8 cellular contexts compared by ENCODE assay signal in the genomic region with DNA sequence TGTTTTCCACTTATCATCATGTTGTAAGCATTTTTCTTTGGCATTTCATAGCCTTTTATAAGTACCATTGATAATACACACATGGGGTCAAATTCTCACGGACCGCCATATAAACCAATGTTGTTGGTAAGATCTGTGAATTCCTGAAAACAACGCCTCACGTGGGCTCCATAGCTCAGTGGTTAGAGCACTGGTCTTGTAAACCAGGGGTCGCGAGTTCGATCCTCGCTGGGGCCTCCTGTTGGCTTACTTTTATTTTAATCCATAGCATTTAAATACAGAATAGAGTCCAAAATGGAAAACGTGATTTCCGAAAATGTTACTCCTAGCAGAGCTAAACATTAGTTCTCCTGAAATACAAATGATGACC.
DNase-seq lines count a peak whose midpoint lies in the region; ATAC-seq, FAIRE-seq and TF ChIP-seq lines count a peak whose summit lies in the region.

No MANE protein-coding gene starts in this region.

- H3K9me1 ChIP-seq in keratinocyte (ENCODE audit: control insufficient read depth, extremely low read depth, insufficient read depth, low read length): no peaks in the 10 kb centered on the region

- peak overlapping the region; percentile 74 for H2AFZ ChIP-seq in HCT116 (ENCODE audit: low read depth, low read length, poor library complexity, severe bottlenecking)
- H2AFZ ChIP-seq in keratinocyte (ENCODE audit: control insufficient read depth, low read length): peak overlapping the region; percentile 94

- TF ChIP-seq POLR2A in HCT116 (IDR thresholded peaks at IDR 0.05; ENCODE audit: borderline replicate concordance, extremely low read depth, insufficient read depth, insufficient read length): no peak

- no TSS peak for BruUV-seq in HCT116 (replicated peaks; lab: Mats Ljungman, UMichigan)

- CTCF ChIA-PET in HCT116 (lab: Charles Lee): interaction anchor here (0.7 to 3.0 kb wide), 13 partner anchors 9 to 669 kb away, joined by 3 to 36 read pairs (median 4); no protein-coding TSS in a partner anchor

- no peaks in the 10 kb centered on the region for H3K79me2 ChIP-seq in HCT116 (ENCODE audit: insufficient read depth, low read length)
- H3K79me2 ChIP-seq in keratinocyte (ENCODE audit: control insufficient read depth, insufficient read depth, low read length): no peaks in the 10 kb centered on the region

- dilution Hi-C loops in keratinocyte (cut with MboI; ENCODE audit: extremely low pct_ligation_motif_present, low sequenced_read_pairs): no loop called here

- FAIRE-seq in bronchial epithelial cell (lab: Jason Lieb, UNC): no peak
- FAIRE-seq in keratinocyte (lab: Jason Lieb, UNC): no peak

- H3K27ac ChIP-seq in HCT116 (ENCODE audit: low read depth, low read length): no peak overlapping the region; the same call in 1 of the 2 replicates
- H3K27ac ChIP-seq in WERI-Rb-1: no peak overlapping the region
- H3K27ac ChIP-seq in keratinocyte (ENCODE audit: control insufficient read depth, insufficient read depth, low read length): peak overlapping the region; percentile 36

- intact Hi-C loops in HCT116 (cut with micrococcal nuclease): loop anchor here (1.0 to 5.0 kb wide), 4 partner anchors 247 to 658 kb away; a partner anchor contains a TSS

- no peaks in the 10 kb centered on the region for H3K9me2 ChIP-seq in HCT116 (ENCODE audit: insufficient read depth)

- TF ChIP-seq CTCF in HCT116 (IDR thresholded peaks at IDR 0.05 in 2 of 3, conservative IDR thresholded peaks at IDR 0.05 in 1 of 3; ENCODE audit: borderline replicate concordance in 1 of 3, insufficient read depth in 1 of 3, low read depth in 2 of 3, low read length in 2 of 3) (no peak), WERI-Rb-1 (IDR thresholded peaks at IDR 0.05; ENCODE audit: low read depth, low read length) (no peak), bronchial epithelial cell (IDR thresholded peaks at IDR 0.05; ENCODE audit: insufficient read depth, low read length, severe bottlenecking) (no peak), keratinocyte (optimal IDR thresholded peaks at IDR 0.05 in 1 of 3, IDR thresholded peaks at IDR 0.05 in 1 of 3, conservative IDR thresholded peaks at IDR 0.05 in 1 of 3; ENCODE audit: extremely low read depth in 1 of 3, insufficient read depth in 2 of 3, low read length in 3 of 3) (no peak)

- H3K27me3 ChIP-seq in HCT116 (ENCODE audit: insufficient read depth, low read length) (no peaks in the 10 kb centered on the region), WERI-Rb-1 (ENCODE audit: insufficient read depth, low read depth, severe bottlenecking) (no peaks in the 10 kb centered on the region), bronchial epithelial cell (ENCODE audit: control insufficient read depth, insufficient read depth, low read length) (no peaks in the 10 kb centered on the region), keratinocyte (ENCODE audit: control insufficient read depth, extremely low read depth, insufficient read depth, low read length) (no peaks in the 10 kb centered on the region)

- no peak for TF ChIP-seq RAD21 in HCT116 (IDR thresholded peaks at IDR 0.05; ENCODE audit: low read depth)

- H4K20me1 ChIP-seq in HCT116 (ENCODE audit: insufficient read depth): no peaks in the 10 kb centered on the region
- no peaks in the 10 kb centered on the region for H4K20me1 ChIP-seq in keratinocyte (ENCODE audit: control insufficient read depth, extremely low read depth, insufficient read depth, low read length)

- H3K36me3 ChIP-seq in HCT116 (ENCODE audit: control insufficient read depth in 1 of 2, insufficient read depth in 2 of 2, low read length in 2 of 2) (no peaks in the 10 kb centered on the region), WERI-Rb-1 (no peaks in the 10 kb centered on the region), bronchial epithelial cell (ENCODE audit: control insufficient read depth, insufficient read depth, low read length) (no peaks in the 10 kb centered on the region), keratinocyte (ENCODE audit: control insufficient read depth in 2 of 2, extremely low read depth in 1 of 2, insufficient read depth in 2 of 2, low read length in 2 of 2) (no peaks in the 10 kb centered on the region)

- peak overlapping the region; percentile 77 for H3K4me2 ChIP-seq in HCT116 (ENCODE audit: low read length)
- H3K4me2 ChIP-seq in keratinocyte (ENCODE audit: control insufficient read depth, extremely low read depth, insufficient read depth, low read depth, low read length): peak overlapping the region; percentile 95

- DNase-seq in ELR (ENCODE audit: low read depth) (peak; percentile 79), HCT116 (ENCODE audit: low read depth, low spot score) (peak; percentile 68), NAMALWA (ENCODE audit: low spot score) (peak; percentile 87), WERI-Rb-1 (peak; percentile 19), bronchial epithelial cell (ENCODE audit: low read depth) (peak; percentile 42), keratinocyte (ENCODE audit: low read depth, low spot score) (no peak)
- peak; percentile 21 to 53 for DNase-seq in stimulated activated CD4-positive, alpha-beta T cell treated with anti-CD3 and anti-CD28 coated beads, Interleukin-1b, Interleukin-23, amount 100 ng/mL, for 1 hour (ENCODE audit: low read depth in 2 of 2)

- H3K9me3 ChIP-seq in HCT116 (ENCODE audit: control insufficient read depth in 1 of 2, insufficient read depth in 1 of 2, low read depth in 1 of 2, low read length in 2 of 2) (no peaks in the 10 kb centered on the region), WERI-Rb-1 (ENCODE audit: severe bottlenecking) (no peaks in the 10 kb centered on the region), keratinocyte (ENCODE audit: control insufficient read depth, low read depth, low read length) (no peaks in the 10 kb centered on the region)

- peak; percentile 58 for ATAC-seq in HCT116
- no peak for ATAC-seq in HG03097 (IDR thresholded peaks at IDR 0.05; ENCODE audit: low FRiP score, unreplicated experiment)

- POLR2A ChIA-PET in HCT116 (lab: Charles Lee): interaction anchor here (1.6 to 1.8 kb wide), 2 partner anchors 170 to 248 kb away, joined by 4 to 7 read pairs; no protein-coding TSS in a partner anchor

- RAD21 ChIA-PET in HCT116 (lab: Charles Lee; ENCODE audit: low non-redundant PET in 1 of 2, low total read pairs in 2 of 2, uncharacterized antibody in 2 of 2, unreplicated experiment in 2 of 2): interaction anchor here in 1 of 2 experiments (0.9 to 1.4 kb wide), 2 partner anchors 169 to 625 kb away, joined by 3 to 7 read pairs; no protein-coding TSS in a partner anchor

- peaks cover 2 to 12% of the 10 kb centered on the region in 2 experiments; a peak in 3 of 4 replicates for H3K4me1 ChIP-seq in HCT116 (ENCODE audit: control insufficient read depth in 1 of 2, insufficient read depth in 2 of 2, low read length in 2 of 2)
- H3K4me1 ChIP-seq in keratinocyte (ENCODE audit: control insufficient read depth, extremely low read depth, insufficient read depth, low read length): peaks cover 8% of the 10 kb centered on the region

- H3K4me3 ChIP-seq in HCT116 (replicated peaks in 1 of 2; ENCODE audit: low read depth in 1 of 2, low read length in 2 of 2) (peak overlapping the region; percentile 26 to 43), WERI-Rb-1 (ENCODE audit: low read depth, low read length) (peak overlapping the region; percentile 59), bronchial epithelial cell (ENCODE audit: low read depth, low read length) (peak overlapping the region; percentile 34), keratinocyte (ENCODE audit: control insufficient read depth in 2 of 3, extremely low read depth in 1 of 3, insufficient read depth in 2 of 3, low read depth in 1 of 3, low read length in 3 of 3) (peak overlapping the region; percentile 28 to 86 (median 76))

- H3K9ac ChIP-seq in HCT116 (ENCODE audit: low read length) (no peak overlapping the region), keratinocyte (ENCODE audit: control insufficient read depth, extremely low read depth, insufficient read depth, low read length) (peak overlapping the region; percentile 76)

TF ChIP-seq in HCT116, 20 proteins besides CTCF, POLR2A, EP300 and RAD21 (continues in another document):
- TF ChIP-seq, protein P1, sequence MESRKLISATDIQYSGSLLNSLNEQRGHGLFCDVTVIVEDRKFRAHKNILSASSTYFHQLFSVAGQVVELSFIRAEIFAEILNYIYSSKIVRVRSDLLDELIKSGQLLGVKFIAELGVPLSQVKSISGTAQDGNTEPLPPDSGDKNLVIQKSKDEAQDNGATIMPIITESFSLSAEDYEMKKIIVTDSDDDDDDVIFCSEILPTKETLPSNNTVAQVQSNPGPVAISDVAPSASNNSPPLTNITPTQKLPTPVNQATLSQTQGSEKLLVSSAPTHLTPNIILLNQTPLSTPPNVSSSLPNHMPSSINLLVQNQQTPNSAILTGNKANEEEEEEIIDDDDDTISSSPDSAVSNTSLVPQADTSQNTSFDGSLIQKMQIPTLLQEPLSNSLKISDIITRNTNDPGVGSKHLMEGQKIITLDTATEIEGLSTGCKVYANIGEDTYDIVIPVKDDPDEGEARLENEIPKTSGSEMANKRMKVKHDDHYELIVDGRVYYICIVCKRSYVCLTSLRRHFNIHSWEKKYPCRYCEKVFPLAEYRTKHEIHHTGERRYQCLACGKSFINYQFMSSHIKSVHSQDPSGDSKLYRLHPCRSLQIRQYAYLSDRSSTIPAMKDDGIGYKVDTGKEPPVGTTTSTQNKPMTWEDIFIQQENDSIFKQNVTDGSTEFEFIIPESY (IDR thresholded peaks at IDR 0.05; ENCODE audit: extremely low read depth, insufficient replicate concordance, low read length): peak; percentile 49
- TF ChIP-seq, protein P2, sequence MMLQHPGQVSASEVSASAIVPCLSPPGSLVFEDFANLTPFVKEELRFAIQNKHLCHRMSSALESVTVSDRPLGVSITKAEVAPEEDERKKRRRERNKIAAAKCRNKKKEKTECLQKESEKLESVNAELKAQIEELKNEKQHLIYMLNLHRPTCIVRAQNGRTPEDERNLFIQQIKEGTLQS (IDR thresholded peaks at IDR 0.05): peak; percentile 98
- peak; percentile 29; the same call in 1 of the 2 replicates for TF ChIP-seq CEBPB (IDR thresholded peaks at IDR 0.05; ENCODE audit: low read depth)
- peak; percentile 86 for TF ChIP-seq YY1 (IDR thresholded peaks at IDR 0.05; ENCODE audit: extremely low read depth, insufficient replicate concordance, low read depth, low read length)
